ENCODE assay signal across 9 cellular contexts in genomic region chr2:136238214-136238551, GRCh38.
DNase-seq lines count a peak whose midpoint lies in the region; ATAC-seq and TF ChIP-seq lines count a peak whose summit lies in the region.
"Had no signal": no experiment of that assay in that cellular context is flagged by ENCODE, and none has a peak within 500 bp of the region (broad histone marks: within the 10 kb centered on the region; RNA-seq: fewer than 3 reads in every experiment).

No MANE protein-coding gene starts in this region.

- H3K27ac Mint-ChIP-seq in activated T-cell treated with anti-CD3 and anti-CD28 coated beads, Interleukin-2, amount 50 U/mL, for 72 hours = peak overlapping the region; percentile 23
- H3K27ac Mint-ChIP-seq in WTC11 = no peak overlapping the region

- peak in 1 of 2 donors; percentile 36 for DNase-seq in activated T-cell treated with anti-CD3 and anti-CD28 coated beads, Interleukin-2, amount 50 U/mL, for 72 hours
- no peak for DNase-seq in activated T-cell treated with anti-CD3 and anti-CD28 coated beads for 4 hours
- DNase-seq in WTC11 (ENCODE audit: low spot score) = no peak
- peak; percentile 4 to 14 for DNase-seq in foreskin fibroblast
- peak in 1 of 2 donors; percentile 44 for DNase-seq in tibial artery
- DNase-seq in NCI-H510A treated with DMSO at 0.1 percent for 48 hours (lab: John Stamatoyannopoulos, UW) = no peak
- no peak for DNase-seq in epidermal melanocyte (ENCODE audit: insufficient read length, low spot score)

- H3K27ac ChIP-seq in tibial artery = peak overlapping the region; percentile 30 to 51
- H3K27ac ChIP-seq: cardiac muscle cell had no signal

- no peak overlapping the region for H3K4me3 ChIP-seq in foreskin fibroblast (ENCODE audit: low read depth in 1 of 2, low read length in 2 of 2)
- H3K4me3 ChIP-seq in tibial artery = no peak overlapping the region
- H3K4me3 ChIP-seq: cardiac muscle cell had no signal

- H3K27me3 ChIP-seq in tibial artery = no peaks in the 10 kb centered on the region
- H3K27me3 ChIP-seq: cardiac muscle cell had no signal

- peak; percentile 20 to 35 for ATAC-seq in activated T-cell treated with anti-CD3 and anti-CD28 coated beads, Interleukin-2, amount 50 U/mL, for 72 hours (replicated peaks in 1 of 2)
- ATAC-seq in WTC11 = peak; percentile 64
- no peak for ATAC-seq in HG02588 (IDR thresholded peaks at IDR 0.05; ENCODE audit: unreplicated experiment)

- TF ChIP-seq CTCF in WTC11 (IDR thresholded peaks at IDR 0.05) (no peak), foreskin fibroblast (IDR thresholded peaks at IDR 0.05; ENCODE audit: low read depth, low read length) (no peak), tibial artery (IDR thresholded peaks at IDR 0.05) (no peak)

- H3K4me3 Mint-ChIP-seq in activated T-cell treated with anti-CD3 and anti-CD28 coated beads, Interleukin-2, amount 50 U/mL, for 72 hours = peak overlapping the region; percentile 21 to 25
- H3K4me3 Mint-ChIP-seq in WTC11 = no peak overlapping the region

- peaks cover 0 to 5% (median 0%) of the 10 kb centered on the region in 4 donors for H3K4me1 ChIP-seq in tibial artery

- CTCF ChIA-PET in WTC11 (lab: Charles Lee) = no interaction called here

- H3K4me1 Mint-ChIP-seq in activated T-cell treated with anti-CD3 and anti-CD28 coated beads, Interleukin-2, amount 50 U/mL, for 72 hours (ENCODE audit: low read depth) = peaks cover 71% of the 10 kb centered on the region
- H3K4me1 Mint-ChIP-seq in WTC11 = peaks cover 6% of the 10 kb centered on the region

- intact Hi-C loops in tibial artery (cut with DNase I; ENCODE audit: low total_unique reads) = no loop called here

- H3K9me3 Mint-ChIP-seq in activated T-cell treated with anti-CD3 and anti-CD28 coated beads, Interleukin-2, amount 50 U/mL, for 72 hours = peaks cover 0 to 3% of the 10 kb centered on the region in 2 donors
- no peaks in the 10 kb centered on the region for H3K9me3 Mint-ChIP-seq in WTC11

- H3K36me3 ChIP-seq in tibial artery = no peaks in the 10 kb centered on the region
- H3K36me3 ChIP-seq: cardiac muscle cell had no signal

- H3K36me3 Mint-ChIP-seq in activated T-cell treated with anti-CD3 and anti-CD28 coated beads, Interleukin-2, amount 50 U/mL, for 72 hours (ENCODE audit: insufficient read depth in 2 of 2) = peaks cover 0 to 2% of the 10 kb centered on the region in 2 donors
- H3K36me3 Mint-ChIP-seq in WTC11 = no peaks in the 10 kb centered on the region

- H3K9me3 ChIP-seq in tibial artery = no peaks in the 10 kb centered on the region

- POLR2A ChIA-PET in WTC11 (lab: Charles Lee) = no interaction called here

- no peaks in the 10 kb centered on the region for H3K27me3 Mint-ChIP-seq in activated T-cell treated with anti-CD3 and anti-CD28 coated beads, Interleukin-2, amount 50 U/mL, for 72 hours (ENCODE audit: low read depth)
- no peaks in the 10 kb centered on the region for H3K27me3 Mint-ChIP-seq in WTC11 (ENCODE audit: low read depth)

TF ChIP-seq in WTC11, 78 proteins besides CTCF, POLR2A, EP300 and RAD21 (continues in another document):
- TF ChIP-seq, protein P1, sequence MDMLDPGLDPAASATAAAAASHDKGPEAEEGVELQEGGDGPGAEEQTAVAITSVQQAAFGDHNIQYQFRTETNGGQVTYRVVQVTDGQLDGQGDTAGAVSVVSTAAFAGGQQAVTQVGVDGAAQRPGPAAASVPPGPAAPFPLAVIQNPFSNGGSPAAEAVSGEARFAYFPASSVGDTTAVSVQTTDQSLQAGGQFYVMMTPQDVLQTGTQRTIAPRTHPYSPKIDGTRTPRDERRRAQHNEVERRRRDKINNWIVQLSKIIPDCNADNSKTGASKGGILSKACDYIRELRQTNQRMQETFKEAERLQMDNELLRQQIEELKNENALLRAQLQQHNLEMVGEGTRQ (CRISPR knock-in tag; IDR thresholded peaks at IDR 0.05) = no peak
- TF ChIP-seq CREB1 (CRISPR knock-in tag; IDR thresholded peaks at IDR 0.05) = no peak
- no peak for TF ChIP-seq GABPB1 (CRISPR knock-in tag; IDR thresholded peaks at IDR 0.05)
- no peak for TF ChIP-seq ZNF532 (CRISPR knock-in tag; IDR thresholded peaks at IDR 0.05; ENCODE audit: borderline replicate concordance)
- TF ChIP-seq, protein P2, sequence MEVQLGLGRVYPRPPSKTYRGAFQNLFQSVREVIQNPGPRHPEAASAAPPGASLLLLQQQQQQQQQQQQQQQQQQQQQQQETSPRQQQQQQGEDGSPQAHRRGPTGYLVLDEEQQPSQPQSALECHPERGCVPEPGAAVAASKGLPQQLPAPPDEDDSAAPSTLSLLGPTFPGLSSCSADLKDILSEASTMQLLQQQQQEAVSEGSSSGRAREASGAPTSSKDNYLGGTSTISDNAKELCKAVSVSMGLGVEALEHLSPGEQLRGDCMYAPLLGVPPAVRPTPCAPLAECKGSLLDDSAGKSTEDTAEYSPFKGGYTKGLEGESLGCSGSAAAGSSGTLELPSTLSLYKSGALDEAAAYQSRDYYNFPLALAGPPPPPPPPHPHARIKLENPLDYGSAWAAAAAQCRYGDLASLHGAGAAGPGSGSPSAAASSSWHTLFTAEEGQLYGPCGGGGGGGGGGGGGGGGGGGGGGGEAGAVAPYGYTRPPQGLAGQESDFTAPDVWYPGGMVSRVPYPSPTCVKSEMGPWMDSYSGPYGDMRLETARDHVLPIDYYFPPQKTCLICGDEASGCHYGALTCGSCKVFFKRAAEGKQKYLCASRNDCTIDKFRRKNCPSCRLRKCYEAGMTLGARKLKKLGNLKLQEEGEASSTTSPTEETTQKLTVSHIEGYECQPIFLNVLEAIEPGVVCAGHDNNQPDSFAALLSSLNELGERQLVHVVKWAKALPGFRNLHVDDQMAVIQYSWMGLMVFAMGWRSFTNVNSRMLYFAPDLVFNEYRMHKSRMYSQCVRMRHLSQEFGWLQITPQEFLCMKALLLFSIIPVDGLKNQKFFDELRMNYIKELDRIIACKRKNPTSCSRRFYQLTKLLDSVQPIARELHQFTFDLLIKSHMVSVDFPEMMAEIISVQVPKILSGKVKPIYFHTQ (CRISPR knock-in tag; IDR thresholded peaks at IDR 0.05) = no peak
- TF ChIP-seq, protein P3, sequence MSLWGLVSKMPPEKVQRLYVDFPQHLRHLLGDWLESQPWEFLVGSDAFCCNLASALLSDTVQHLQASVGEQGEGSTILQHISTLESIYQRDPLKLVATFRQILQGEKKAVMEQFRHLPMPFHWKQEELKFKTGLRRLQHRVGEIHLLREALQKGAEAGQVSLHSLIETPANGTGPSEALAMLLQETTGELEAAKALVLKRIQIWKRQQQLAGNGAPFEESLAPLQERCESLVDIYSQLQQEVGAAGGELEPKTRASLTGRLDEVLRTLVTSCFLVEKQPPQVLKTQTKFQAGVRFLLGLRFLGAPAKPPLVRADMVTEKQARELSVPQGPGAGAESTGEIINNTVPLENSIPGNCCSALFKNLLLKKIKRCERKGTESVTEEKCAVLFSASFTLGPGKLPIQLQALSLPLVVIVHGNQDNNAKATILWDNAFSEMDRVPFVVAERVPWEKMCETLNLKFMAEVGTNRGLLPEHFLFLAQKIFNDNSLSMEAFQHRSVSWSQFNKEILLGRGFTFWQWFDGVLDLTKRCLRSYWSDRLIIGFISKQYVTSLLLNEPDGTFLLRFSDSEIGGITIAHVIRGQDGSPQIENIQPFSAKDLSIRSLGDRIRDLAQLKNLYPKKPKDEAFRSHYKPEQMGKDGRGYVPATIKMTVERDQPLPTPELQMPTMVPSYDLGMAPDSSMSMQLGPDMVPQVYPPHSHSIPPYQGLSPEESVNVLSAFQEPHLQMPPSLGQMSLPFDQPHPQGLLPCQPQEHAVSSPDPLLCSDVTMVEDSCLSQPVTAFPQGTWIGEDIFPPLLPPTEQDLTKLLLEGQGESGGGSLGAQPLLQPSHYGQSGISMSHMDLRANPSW (CRISPR knock-in tag; conservative IDR thresholded peaks at IDR 0.05; ENCODE audit: low read depth) = no peak
- TF ChIP-seq RORB (CRISPR knock-in tag; IDR thresholded peaks at IDR 0.05) = no peak
- TF ChIP-seq TEAD1 (CRISPR knock-in tag; IDR thresholded peaks at IDR 0.05) = no peak
- TF ChIP-seq, protein P4, sequence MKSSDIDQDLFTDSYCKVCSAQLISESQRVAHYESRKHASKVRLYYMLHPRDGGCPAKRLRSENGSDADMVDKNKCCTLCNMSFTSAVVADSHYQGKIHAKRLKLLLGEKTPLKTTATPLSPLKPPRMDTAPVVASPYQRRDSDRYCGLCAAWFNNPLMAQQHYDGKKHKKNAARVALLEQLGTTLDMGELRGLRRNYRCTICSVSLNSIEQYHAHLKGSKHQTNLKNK (CRISPR knock-in tag; IDR thresholded peaks at IDR 0.05) = no peak
- no peak for TF ChIP-seq RELA (CRISPR knock-in tag; IDR thresholded peaks at IDR 0.05; ENCODE audit: borderline replicate concordance)
- no peak for TF ChIP-seq PRRX2 (CRISPR knock-in tag; IDR thresholded peaks at IDR 0.05)
- no peak for TF ChIP-seq CBFB (CRISPR knock-in tag; IDR thresholded peaks at IDR 0.05; ENCODE audit: low read depth)
- TF ChIP-seq ZBTB21 (CRISPR knock-in tag; IDR thresholded peaks at IDR 0.05; ENCODE audit: borderline replicate concordance) = no peak

Comparison
In these comparisons a context has a peak if more than half of its experiments do, and no peak if none do; other contexts are left out.
1. DNase-seq: peak in foreskin fibroblast (2 of 2); none in activated T-cell treated with anti-CD3 and anti-CD28 coated beads for 4 hours (single experiment), WTC11 (single experiment), NCI-H510A treated with DMSO at 0.1 percent for 48 hours (single experiment) and epidermal melanocyte (single experiment).